1 cellular context compared by ENCODE assay signal in genomic region chr4:30802622-30803323, GRCh38.
TF ChIP-seq lines count a peak whose summit lies in the region.

No MANE protein-coding gene starts in this region.

TF ChIP-seq in IMR-90, 13 proteins besides CTCF, POLR2A, EP300 and RAD21 (continued from another document):
- TF ChIP-seq, protein P1, sequence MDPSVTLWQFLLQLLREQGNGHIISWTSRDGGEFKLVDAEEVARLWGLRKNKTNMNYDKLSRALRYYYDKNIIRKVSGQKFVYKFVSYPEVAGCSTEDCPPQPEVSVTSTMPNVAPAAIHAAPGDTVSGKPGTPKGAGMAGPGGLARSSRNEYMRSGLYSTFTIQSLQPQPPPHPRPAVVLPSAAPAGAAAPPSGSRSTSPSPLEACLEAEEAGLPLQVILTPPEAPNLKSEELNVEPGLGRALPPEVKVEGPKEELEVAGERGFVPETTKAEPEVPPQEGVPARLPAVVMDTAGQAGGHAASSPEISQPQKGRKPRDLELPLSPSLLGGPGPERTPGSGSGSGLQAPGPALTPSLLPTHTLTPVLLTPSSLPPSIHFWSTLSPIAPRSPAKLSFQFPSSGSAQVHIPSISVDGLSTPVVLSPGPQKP (IDR thresholded peaks at IDR 0.05; ENCODE audit: borderline replicate concordance, low read depth, low read length) = no peak
- TF ChIP-seq CHD1 (IDR thresholded peaks at IDR 0.05; ENCODE audit: low read depth, low read length) (no peak), FOS (IDR thresholded peaks at IDR 0.05; ENCODE audit: low read depth, low read length) (no peak), RFX5 (IDR thresholded peaks at IDR 0.05; ENCODE audit: low read depth, low read length) (no peak), CEBPB (IDR thresholded peaks at IDR 0.05; ENCODE audit: low read depth, low read length) (no peak), RCOR1 (IDR thresholded peaks at IDR 0.05; ENCODE audit: insufficient replicate concordance, low read length) (no peak), NFE2L2 (IDR thresholded peaks at IDR 0.05; ENCODE audit: low read depth, low read length) (no peak), MAZ (IDR thresholded peaks at IDR 0.05; ENCODE audit: borderline replicate concordance, low read depth, low read length) (no peak), BHLHE40 (IDR thresholded peaks at IDR 0.05; ENCODE audit: low read depth, low read length) (no peak)
